Comparison of ENCODE assay signal across 37 cellular contexts in genomic region chr20:43029161-43029560, GRCh38.
"Had no signal": no experiment of that assay in that cellular context is flagged by ENCODE, and none has a peak within 500 bp of the region (broad histone marks: within the 10 kb centered on the region; RNA-seq: fewer than 3 reads in every experiment).

No MANE protein-coding gene starts in this region.

- H3K4me1 Mint-ChIP-seq: activated CD4-positive, alpha-beta memory T cell treated with anti-CD3 and anti-CD28 coated beads, Interleukin-2, amount 10 ng/mL, durations not matched to agents 7 days and 5 days; activated CD4-positive, alpha-beta T cell treated with anti-CD3 and anti-CD28 coated beads for 36 hours; activated CD4-positive, alpha-beta T cell treated with anti-CD3 and anti-CD28 coated beads, Interleukin-2, amount 10 ng/mL, durations not matched to agents 7 days and 5 days; activated CD8-positive, alpha-beta memory T cell treated with anti-CD3 and anti-CD28 coated beads, Interleukin-2, amount 10 ng/mL, durations not matched to agents 7 days and 5 days; activated naive CD4-positive, alpha-beta T cell treated with anti-CD3 and anti-CD28 coated beads, Interleukin-2, amount 10 ng/mL, durations not matched to agents 7 days and 5 days; activated naive CD4-positive, alpha-beta T cell treated with anti-CD3 and anti-CD28 coated beads, Interleukin-2, amount 50 U/mL, for 24 hours; activated naive CD8-positive, alpha-beta T cell treated with anti-CD3 and anti-CD28 coated beads, Interleukin-2, amount 10 ng/mL, durations not matched to agents 7 days and 5 days; activated naive CD8-positive, alpha-beta T cell treated with anti-CD3 and anti-CD28 coated beads, Interleukin-2, amount 50 U/mL, for 24 hours; brain; central memory CD8-positive, alpha-beta T cell had no signal

- H3K9me3 Mint-ChIP-seq: activated CD4-positive, alpha-beta T cell treated with anti-CD3 and anti-CD28 coated beads, Interleukin-2, amount 10 ng/mL, durations not matched to agents 7 days and 5 days; activated naive CD4-positive, alpha-beta T cell treated with anti-CD3 and anti-CD28 coated beads, Interleukin-2, amount 10 ng/mL, durations not matched to agents 7 days and 5 days; activated naive CD4-positive, alpha-beta T cell treated with anti-CD3 and anti-CD28 coated beads, Interleukin-2, amount 50 U/mL, for 24 hours; activated naive CD8-positive, alpha-beta T cell treated with anti-CD3 and anti-CD28 coated beads, Interleukin-2, amount 10 ng/mL, durations not matched to agents 7 days and 5 days; activated T-cell treated with anti-CD3 and anti-CD28 coated beads, Interleukin-2, amount 50 U/mL, for 24 hours; activated T-helper 2 cell treated with anti-CD3 and anti-CD28 coated beads, Interferon-gamma antibody, Interleukin-2, Interleukin-4, amounts not matched to agents 10 μg/mL and 5 μg/mL and 100 μg/mL, durations not matched to agents 14 hours and 24 hours and 36 hours; central memory CD8-positive, alpha-beta T cell; T-helper 1 cell treated with Interleukin-12 subunit alpha and Interleukin-12 subunit beta and Interleukin-4 antibody, amounts not matched to agents 30 μg/mL and 1 μg/mL, for 36 hours; T-helper 2 cell treated with Interferon-gamma antibody and Interleukin-4, amounts not matched to agents 5 μg/mL and 100 μg/mL, for 36 hours had no signal

- H3K4me3 ChIP-seq: ascending aorta, cardiac muscle cell had no signal

- H3K9me3 ChIP-seq: ascending aorta had no signal

- H3K36me3 Mint-ChIP-seq: activated CD8-positive, alpha-beta memory T cell treated with anti-CD3 and anti-CD28 coated beads, Interleukin-2, amount 10 ng/mL, durations not matched to agents 7 days and 5 days; activated naive CD4-positive, alpha-beta T cell treated with anti-CD3 and anti-CD28 coated beads, Interleukin-2, amount 10 ng/mL, durations not matched to agents 7 days and 5 days; activated naive CD4-positive, alpha-beta T cell treated with anti-CD3 and anti-CD28 coated beads, Interleukin-2, amount 50 U/mL, for 24 hours; activated naive CD8-positive, alpha-beta T cell; activated naive CD8-positive, alpha-beta T cell treated with anti-CD3 and anti-CD28 coated beads, Interleukin-2, amount 10 ng/mL, durations not matched to agents 7 days and 5 days; brain; WTC11 had no signal

- H3K36me3 ChIP-seq: ascending aorta, cardiac muscle cell, WERI-Rb-1 had no signal

- H3K27me3 Mint-ChIP-seq: activated CD4-positive, alpha-beta memory T cell treated with anti-CD3 and anti-CD28 coated beads, Interleukin-2, amount 10 ng/mL, durations not matched to agents 7 days and 5 days; activated CD4-positive, alpha-beta T cell treated with anti-CD3 and anti-CD28 coated beads for 36 hours; activated CD4-positive, alpha-beta T cell treated with anti-CD3 and anti-CD28 coated beads, Interleukin-2, amount 10 ng/mL, durations not matched to agents 7 days and 5 days; activated CD8-positive, alpha-beta memory T cell treated with anti-CD3 and anti-CD28 coated beads, Interleukin-2, amount 10 ng/mL, durations not matched to agents 7 days and 5 days; activated naive CD4-positive, alpha-beta T cell treated with anti-CD3 and anti-CD28 coated beads, Interleukin-2, amount 10 ng/mL, durations not matched to agents 7 days and 5 days; activated naive CD4-positive, alpha-beta T cell treated with anti-CD3 and anti-CD28 coated beads, Interleukin-2, amount 50 U/mL, for 24 hours; activated naive CD8-positive, alpha-beta T cell treated with anti-CD3 and anti-CD28 coated beads, Interleukin-2, amount 10 ng/mL, durations not matched to agents 7 days and 5 days; activated T-cell treated with anti-CD3 and anti-CD28 coated beads, Interleukin-2, amount 50 U/mL, for 24 hours; central memory CD8-positive, alpha-beta T cell had no signal

- H3K27me3 ChIP-seq: ascending aorta, cardiac muscle cell had no signal

- H3K27ac ChIP-seq: ascending aorta, cardiac muscle cell, WERI-Rb-1 had no signal

- H3K4me1 ChIP-seq: ascending aorta had no signal

- DNase-seq: activated CD4-positive, alpha-beta memory T cell treated with anti-CD3 and anti-CD28 coated beads, Interleukin-2, amount 10 ng/mL, durations not matched to agents 7 days and 5 days; activated CD4-positive, alpha-beta T cell treated with anti-CD3 and anti-CD28 coated beads for 1 hour; activated CD4-positive, alpha-beta T cell treated with anti-CD3 and anti-CD28 coated beads for 36 hours; activated CD4-positive, alpha-beta T cell treated with anti-CD3 and anti-CD28 coated beads for 48 hours; activated CD4-positive, alpha-beta T cell treated with anti-CD3 and anti-CD28 coated beads, Interleukin-2, amount 10 ng/mL, durations not matched to agents 7 days and 5 days; activated CD4-positive, alpha-beta T cell treated with anti-CD3 and anti-CD28 coated beads, Interleukin-2, amount 50 U/mL, for 48 hours; activated CD4-positive, CD25-positive, alpha-beta regulatory T cell; activated CD8-positive, alpha-beta memory T cell treated with anti-CD3 and anti-CD28 coated beads for 24 hours; activated CD8-positive, alpha-beta memory T cell treated with anti-CD3 and anti-CD28 coated beads, Interleukin-2, amount 10 ng/mL, durations not matched to agents 7 days and 5 days; activated CD8-positive, alpha-beta memory T cell treated with anti-CD3 and anti-CD28 coated beads, Interleukin-2, amount 50 U/mL, for 48 hours; activated CD8-positive, alpha-beta T cell treated with anti-CD3 and anti-CD28 coated beads, Interleukin-2, amount 10 ng/mL, durations not matched to agents 7 days and 5 days; activated effector memory CD4-positive, alpha-beta T cell treated with Interleukin-2 at 50 U/mL for 16 hours; activated gamma-delta T cell; activated naive CD4-positive, alpha-beta T cell treated with anti-CD3 and anti-CD28 coated beads, Interleukin-2, amount 10 ng/mL, durations not matched to agents 7 days and 5 days; activated naive CD4-positive, alpha-beta T cell treated with Interleukin-2 at 50 U/mL for 16 hours; activated naive CD8-positive, alpha-beta T cell treated with anti-CD3 and anti-CD28 coated beads, Interleukin-2, amount 10 ng/mL, durations not matched to agents 7 days and 5 days; activated naive CD8-positive, alpha-beta T cell treated with anti-CD3 and anti-CD28 coated beads, Interleukin-2, amount 50 U/mL, for 24 hours; activated T-cell treated with anti-CD3 and anti-CD28 coated beads, Interleukin-2, amount 50 U/mL, for 24 hours; activated T-cell treated with anti-CD3 and anti-CD28 coated beads, Interleukin-2, amount 50 U/mL, for 48 hours; amygdala; anterior cingulate cortex; caudate nucleus; cerebellar nuclear complex; T-helper 2 cell; T-helper 9 cell; WERI-Rb-1 had no signal

- ATAC-seq: activated CD4-positive, alpha-beta T cell treated with anti-CD3 and anti-CD28 coated beads for 36 hours; activated CD4-positive, CD25-positive, alpha-beta regulatory T cell treated with anti-CD3 and anti-CD28 coated beads, Interleukin-2, amount 50 U/mL, for 24 hours; activated CD8-positive, alpha-beta memory T cell treated with anti-CD3 and anti-CD28 coated beads, Interleukin-2, amount 10 ng/mL, durations not matched to agents 7 days and 5 days; activated CD8-positive, alpha-beta T cell treated with anti-CD3 and anti-CD28 coated beads, Interleukin-2, amount 10 ng/mL, durations not matched to agents 7 days and 5 days; activated naive CD8-positive, alpha-beta T cell treated with anti-CD3 and anti-CD28 coated beads, Interleukin-2, amount 50 U/mL, for 24 hours had no signal

- H3K4me3 Mint-ChIP-seq: activated CD4-positive, alpha-beta memory T cell treated with anti-CD3 and anti-CD28 coated beads, Interleukin-2, amount 10 ng/mL, durations not matched to agents 7 days and 5 days; activated CD4-positive, alpha-beta T cell treated with anti-CD3 and anti-CD28 coated beads for 36 hours; activated CD4-positive, alpha-beta T cell treated with anti-CD3 and anti-CD28 coated beads, Interleukin-2, amount 10 ng/mL, durations not matched to agents 7 days and 5 days; activated CD8-positive, alpha-beta memory T cell treated with anti-CD3 and anti-CD28 coated beads, Interleukin-2, amount 10 ng/mL, durations not matched to agents 7 days and 5 days; activated CD8-positive, alpha-beta T cell treated with anti-CD3 and anti-CD28 coated beads, Interleukin-2, amount 10 ng/mL, durations not matched to agents 7 days and 5 days; activated naive CD4-positive, alpha-beta T cell treated with anti-CD3 and anti-CD28 coated beads, Interleukin-2, amount 10 ng/mL, durations not matched to agents 7 days and 5 days; activated naive CD4-positive, alpha-beta T cell treated with anti-CD3 and anti-CD28 coated beads, Interleukin-2, amount 50 U/mL, for 24 hours; activated naive CD8-positive, alpha-beta T cell; activated naive CD8-positive, alpha-beta T cell treated with anti-CD3 and anti-CD28 coated beads, Interleukin-2, amount 10 ng/mL, durations not matched to agents 7 days and 5 days; activated naive CD8-positive, alpha-beta T cell treated with anti-CD3 and anti-CD28 coated beads, Interleukin-2, amount 50 U/mL, for 24 hours; activated T-cell treated with anti-CD3 and anti-CD28 coated beads, Interleukin-2, amount 50 U/mL, for 24 hours; brain; central memory CD8-positive, alpha-beta T cell; T-helper 1 cell treated with Interleukin-12 subunit alpha and Interleukin-12 subunit beta and Interleukin-4 antibody, amounts not matched to agents 30 μg/mL and 1 μg/mL, for 36 hours; T-helper 2 cell treated with Interferon-gamma antibody and Interleukin-4, amounts not matched to agents 5 μg/mL and 100 μg/mL, for 36 hours; WTC11 had no signal

- H3K27ac Mint-ChIP-seq: activated CD4-positive, alpha-beta memory T cell treated with anti-CD3 and anti-CD28 coated beads, Interleukin-2, amount 10 ng/mL, durations not matched to agents 7 days and 5 days; activated CD4-positive, alpha-beta T cell treated with anti-CD3 and anti-CD28 coated beads for 36 hours; activated CD4-positive, alpha-beta T cell treated with anti-CD3 and anti-CD28 coated beads, Interleukin-2, amount 10 ng/mL, durations not matched to agents 7 days and 5 days; activated CD8-positive, alpha-beta memory T cell treated with anti-CD3 and anti-CD28 coated beads, Interleukin-2, amount 10 ng/mL, durations not matched to agents 7 days and 5 days; activated CD8-positive, alpha-beta T cell treated with anti-CD3 and anti-CD28 coated beads, Interleukin-2, amount 10 ng/mL, durations not matched to agents 7 days and 5 days; activated naive CD4-positive, alpha-beta T cell treated with anti-CD3 and anti-CD28 coated beads, Interleukin-2, amount 10 ng/mL, durations not matched to agents 7 days and 5 days; activated naive CD4-positive, alpha-beta T cell treated with anti-CD3 and anti-CD28 coated beads, Interleukin-2, amount 50 U/mL, for 24 hours; activated naive CD8-positive, alpha-beta T cell; activated naive CD8-positive, alpha-beta T cell treated with anti-CD3 and anti-CD28 coated beads, Interleukin-2, amount 10 ng/mL, durations not matched to agents 7 days and 5 days; activated naive CD8-positive, alpha-beta T cell treated with anti-CD3 and anti-CD28 coated beads, Interleukin-2, amount 50 U/mL, for 24 hours; activated T-cell treated with anti-CD3 and anti-CD28 coated beads, Interleukin-2, amount 50 U/mL, for 24 hours; activated T-helper 2 cell treated with anti-CD3 and anti-CD28 coated beads, Interferon-gamma antibody, Interleukin-2, Interleukin-4, amounts not matched to agents 10 μg/mL and 5 μg/mL and 100 μg/mL, durations not matched to agents 14 hours and 24 hours and 36 hours; brain; T-helper 1 cell treated with Interleukin-12 subunit alpha and Interleukin-12 subunit beta and Interleukin-4 antibody, amounts not matched to agents 30 μg/mL and 1 μg/mL, for 36 hours; T-helper 2 cell treated with Interferon-gamma antibody and Interleukin-4, amounts not matched to agents 5 μg/mL and 100 μg/mL, for 36 hours; WTC11 had no signal
